Comparison of ENCODE assay signal across 8 cellular contexts in the genomic region with DNA sequence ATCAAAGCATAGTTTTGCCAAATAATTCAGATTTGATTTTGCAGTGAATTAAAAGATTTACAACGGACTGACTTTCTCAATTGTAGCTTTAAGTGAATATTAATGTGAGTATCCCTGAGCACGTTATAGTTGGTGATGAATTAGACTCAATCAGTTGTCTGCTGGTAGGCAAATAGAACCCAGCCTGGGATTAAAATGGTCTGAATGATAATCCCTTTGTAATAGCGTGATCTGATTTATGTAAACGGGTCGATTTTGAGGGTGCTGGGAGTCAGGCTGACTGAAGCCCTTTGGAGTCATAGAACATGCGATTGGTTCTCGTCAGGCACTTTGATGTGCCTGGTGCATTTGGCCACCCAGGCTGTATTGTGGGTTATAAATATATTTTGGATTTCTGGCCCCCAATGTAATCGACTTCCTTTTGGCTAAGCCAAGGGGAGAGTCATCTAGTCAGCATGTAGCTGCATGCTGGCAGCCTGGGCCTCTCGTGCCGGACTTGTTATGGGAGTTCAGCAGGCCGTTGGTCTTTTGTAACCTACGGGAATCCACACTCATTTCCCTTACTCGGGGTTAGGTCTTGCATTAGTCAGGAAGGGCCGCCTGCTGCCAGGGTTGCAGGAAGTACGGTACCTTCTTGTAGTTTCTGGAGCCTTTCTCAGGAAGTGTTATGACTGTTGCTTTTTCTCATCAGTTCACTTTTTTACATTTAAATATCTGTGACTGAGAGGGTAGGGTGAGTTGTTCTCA. TPM values are rescaled to one million over a fixed set of nuclear protein-coding genes. Genes with fewer than 3 reads are reported as not detected.
DNase-seq lines count a peak whose midpoint lies in the region; ATAC-seq and TF ChIP-seq lines count a peak whose summit lies in the region.

No MANE protein-coding gene starts in this region.

- peak overlapping the region; percentile 85 to 96 (median 94) for H3K27ac Mint-ChIP-seq in CD4-positive, alpha-beta memory T cell
- H3K27ac Mint-ChIP-seq in endothelial cell (ENCODE audit: unreplicated experiment) (peak overlapping the region; percentile 87), natural killer cell (peak overlapping the region; percentile 66 to 71)

- TF ChIP-seq CTCF in endothelial cell (IDR thresholded peaks at IDR 0.05; ENCODE audit: unreplicated experiment): no peak
- TF ChIP-seq CTCF in natural killer cell (IDR thresholded peaks at IDR 0.05): no peak
- no peak for TF ChIP-seq CTCF in tibial artery (IDR thresholded peaks at IDR 0.05)

- H3K27ac ChIP-seq in CD4-positive, alpha-beta memory T cell (ENCODE audit: low read depth, low read length): peak overlapping the region; percentile 40
- H3K27ac ChIP-seq in tibial artery: peak overlapping the region; percentile 57 to 60

- peak overlapping the region; percentile 59 to 91 (median 73) for H3K4me3 Mint-ChIP-seq in CD4-positive, alpha-beta memory T cell
- H3K4me3 Mint-ChIP-seq in endothelial cell (ENCODE audit: unreplicated experiment): no peak overlapping the region
- no peak overlapping the region for H3K4me3 Mint-ChIP-seq in natural killer cell

- H3K36me3 Mint-ChIP-seq in CD4-positive, alpha-beta memory T cell: peaks cover 5 to 26% of the 10 kb centered on the region in 2 donors
- H3K36me3 Mint-ChIP-seq in endothelial cell (ENCODE audit: low read depth, unreplicated experiment) (peaks cover 27% of the 10 kb centered on the region), natural killer cell (no peaks in the 10 kb centered on the region)

- H3K27me3 Mint-ChIP-seq in CD4-positive, alpha-beta memory T cell: no peaks in the 10 kb centered on the region
- peaks cover 2% of the 10 kb centered on the region for H3K27me3 Mint-ChIP-seq in endothelial cell (ENCODE audit: unreplicated experiment)
- H3K27me3 Mint-ChIP-seq in natural killer cell (ENCODE audit: low read depth in 2 of 2): no peaks in the 10 kb centered on the region

- no peaks in the 10 kb centered on the region for H3K9me3 Mint-ChIP-seq in CD4-positive, alpha-beta memory T cell
- H3K9me3 Mint-ChIP-seq in endothelial cell (ENCODE audit: unreplicated experiment) (no peaks in the 10 kb centered on the region), natural killer cell (peaks cover 0 to 3% of the 10 kb centered on the region in 2 donors)

- peaks cover 65 to 95% (median 83%) of the 10 kb centered on the region in 4 donors for H3K4me1 Mint-ChIP-seq in CD4-positive, alpha-beta memory T cell
- peaks cover 82% of the 10 kb centered on the region for H3K4me1 Mint-ChIP-seq in endothelial cell (ENCODE audit: unreplicated experiment)
- peaks cover 74 to 79% of the 10 kb centered on the region in 2 donors for H3K4me1 Mint-ChIP-seq in natural killer cell

- peak overlapping the region; percentile 17 to 24 for H3K4me3 ChIP-seq in CD4-positive, alpha-beta memory T cell (ENCODE audit: low read length in 2 of 2)
- H3K4me3 ChIP-seq in tibial artery: no peak overlapping the region

- CTCF ChIA-PET in CD4-positive, alpha-beta memory T cell (lab: Charles Lee; ENCODE audit: partially characterized antibody): interaction anchor here (1.2 to 2.0 kb wide), 3 partner anchors 38 to 95 kb away, joined by 3 to 8 read pairs (median 3); no protein-coding TSS in a partner anchor

- intact Hi-C loops in CD4-positive, alpha-beta memory T cell (cut with micrococcal nuclease): loop anchor here (5.0 kb wide), 1 partner anchor 38 kb away; no protein-coding TSS in a partner anchor
- intact Hi-C loops in natural killer cell (cut with micrococcal nuclease) (no loop called here), tibial artery (cut with DNase I; ENCODE audit: low total_unique reads) (no loop called here)

- no peaks in the 10 kb centered on the region for H3K36me3 ChIP-seq in CD4-positive, alpha-beta memory T cell (ENCODE audit: insufficient read depth, low read length)
- no peaks in the 10 kb centered on the region for H3K36me3 ChIP-seq in tibial artery

- no peaks in the 10 kb centered on the region for H3K9me3 ChIP-seq in CD4-positive, alpha-beta memory T cell (ENCODE audit: control insufficient read depth in 1 of 2, low read length in 2 of 2)
- H3K9me3 ChIP-seq in tibial artery: no peaks in the 10 kb centered on the region

- no peaks in the 10 kb centered on the region for H3K27me3 ChIP-seq in CD4-positive, alpha-beta memory T cell (ENCODE audit: insufficient read depth, low read length)
- H3K27me3 ChIP-seq in tibial artery: no peaks in the 10 kb centered on the region

- ATAC-seq in HG02981 (IDR thresholded peaks at IDR 0.05; ENCODE audit: unreplicated experiment) (peak; percentile 40), natural killer cell (peak; percentile 23 to 49 (median 30))

- DNase-seq in CD4-positive, alpha-beta memory T cell: peak in 1 of 5 donors; percentile 49
- peak; percentile 52 for DNase-seq in activated CD4-positive, CD25-positive, alpha-beta regulatory T cell treated with anti-CD3 and anti-CD28 coated beads, Interleukin-2, amount 50 U/mL, for 72 hours
- DNase-seq in endothelial cell (ENCODE audit: low spot score) (peak; percentile 55), natural killer cell (no peak), tibial artery (peak; percentile 90 to 94), NCI-H1417 (lab: John Stamatoyannopoulos, UW) (no peak), SHP77 (lab: John Stamatoyannopoulos, UW) (no peak)

- POLR2A ChIA-PET in CD4-positive, alpha-beta memory T cell (lab: Charles Lee; ENCODE audit: partially characterized antibody): interaction anchor here (1.3 to 3.0 kb wide), 3 partner anchors 12 to 25 kb away, joined by 5 to 28 read pairs (median 6); a partner anchor contains a TSS

- H3K4me1 ChIP-seq in CD4-positive, alpha-beta memory T cell (ENCODE audit: insufficient read depth, low read length): peaks cover 97% of the 10 kb centered on the region
- peaks cover 0 to 74% (median 42%) of the 10 kb centered on the region in 4 donors for H3K4me1 ChIP-seq in tibial artery

RNA-seq across cellular contexts. Expression of a gene that starts 5.4 kb away (rescaled TPM):
- 10 to 100 TPM; 84.4 to 84.8 TPM for total RNA-seq in CD4-positive, alpha-beta memory T cell
- polyA plus RNA-seq in CD4-positive, alpha-beta memory T cell: 10 to 100 TPM; 33.9 to 36.6 TPM
- 85.5 TPM for total RNA-seq in endothelial cell (ENCODE audit: unreplicated experiment)
- 10 to 100 TPM; 47.9 to 53.6 (median 48.3) TPM for total RNA-seq in natural killer cell

RNA-seq across cellular contexts. Expression of a gene that starts 24.0 kb away (rescaled TPM):
- total RNA-seq in CD4-positive, alpha-beta memory T cell: 1 to 10 TPM; 7.5 to 8.4 TPM
- polyA plus RNA-seq in CD4-positive, alpha-beta memory T cell: 100 to 1,000 TPM in 1 of 2 donors, 10 to 100 TPM in 1; 60.8 to 220 TPM
- total RNA-seq in endothelial cell (ENCODE audit: unreplicated experiment) (30.2 TPM), natural killer cell (10 to 100 TPM; 39.0 to 47.9 (median 43.6) TPM)

Comparison
In these comparisons a context has a peak if more than half of its experiments do, and no peak if none do; other contexts are left out.
1. DNase-seq: peak in activated CD4-positive, CD25-positive, alpha-beta regulatory T cell treated with anti-CD3 and anti-CD28 coated beads, Interleukin-2, amount 50 U/mL, for 72 hours (single experiment), endothelial cell (single experiment) and tibial artery (2 of 2); none in natural killer cell (single experiment), NCI-H1417 (0 of 3) and SHP77 (0 of 2).
2. H3K4me3 ChIP-seq: peak in CD4-positive, alpha-beta memory T cell (2 of 2); none in tibial artery (0 of 2).
3. H3K4me3 Mint-ChIP-seq: peak in CD4-positive, alpha-beta memory T cell (8 of 8); none in endothelial cell (single experiment) and natural killer cell (single experiment).
4. Peak in every context shown above with its lines, with median percentiles within 50 percentile points of each other: H3K27ac Mint-ChIP-seq.